ENCODE assay signal across 28 cellular contexts in the genomic region with DNA sequence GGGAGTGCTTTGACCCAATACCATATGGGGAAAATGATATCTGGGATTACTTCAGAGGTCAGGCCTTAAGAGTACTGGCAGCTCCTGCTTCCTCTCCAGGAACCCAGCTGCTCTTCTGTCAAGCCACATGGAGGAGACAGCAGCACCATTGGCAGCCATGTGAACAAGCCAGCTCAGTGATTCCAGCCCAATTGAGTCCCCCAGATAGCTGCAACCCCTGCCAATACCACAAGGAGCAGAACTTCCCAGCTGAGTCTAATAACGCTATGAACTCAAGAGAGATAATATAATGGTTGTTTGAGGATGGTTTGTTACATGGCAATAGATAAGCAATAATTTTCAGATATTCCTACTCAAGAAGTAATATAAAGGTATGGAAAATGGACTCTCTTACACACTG.
DNase-seq lines count a peak whose midpoint lies in the region; ATAC-seq, FAIRE-seq and TF ChIP-seq lines count a peak whose summit lies in the region.
"Had no signal": no experiment of that assay in that cellular context is flagged by ENCODE, and none has a peak within 500 bp of the region (broad histone marks: within the 10 kb centered on the region; RNA-seq: fewer than 3 reads in every experiment).

No MANE protein-coding gene starts in this region.

- H3K4ac ChIP-seq in H1 (replicated peaks; ENCODE audit: insufficient read length, low read depth, low read length), result no peak overlapping the region

- no peak overlapping the region for H2AK5ac ChIP-seq in H1 (ENCODE audit: low read depth, low read length)

- no peak overlapping the region for H3K14ac ChIP-seq in H1 (ENCODE audit: insufficient read length)

- H3K9me3 Mint-ChIP-seq in neural progenitor cell, result no peaks in the 10 kb centered on the region
- no peaks in the 10 kb centered on the region for H3K9me3 Mint-ChIP-seq in activated T-cell treated with anti-CD3 and anti-CD28 coated beads, Interleukin-2, amount 50 U/mL, for 4 hours
- H3K9me3 Mint-ChIP-seq: activated B cell treated with CpG ODN at 0.5 μM for 24 hours, nephron progenitor cell had no signal

- H2BK15ac ChIP-seq in H1 (ENCODE audit: low read length), result no peak overlapping the region

- no peak overlapping the region for H2BK20ac ChIP-seq in H1 (ENCODE audit: low read length)

- no peak for TF ChIP-seq EP300 in H1 (IDR thresholded peaks at IDR 0.05; ENCODE audit: borderline replicate concordance in 1 of 2, low read depth in 2 of 2, low read length in 2 of 2)

- no peaks in the 10 kb centered on the region for H3K4me1 Mint-ChIP-seq in neural progenitor cell
- H3K4me1 Mint-ChIP-seq in activated T-cell treated with anti-CD3 and anti-CD28 coated beads, Interleukin-2, amount 50 U/mL, for 4 hours (ENCODE audit: low read depth), result no peaks in the 10 kb centered on the region
- H3K4me1 Mint-ChIP-seq: activated B cell treated with CpG ODN at 0.5 μM for 24 hours, B cell, nephron progenitor cell had no signal

- WGBS in H1 (ENCODE audit: extremely low coverage in 1 of 2, insufficient coverage in 1 of 2, insufficient read length in 1 of 2, insufficient replicate concordance in 2 of 2, low coverage in 1 of 2, low lambda C conversion rate in 2 of 2, missing lambda C conversion rate in 1 of 2), 2 experiments, result 90% methylated on average over 1 of the region's 1 CpG; no CpG with 5 or more reads in 1 of the 2 experiments

- TF ChIP-seq RAD21 in H1 (IDR thresholded peaks at IDR 0.05 in 1 of 2, conservative IDR thresholded peaks at IDR 0.05 in 1 of 2; ENCODE audit: low read depth in 2 of 2, low read length in 2 of 2), result peak in 1 of 2 experiments; percentile 37; a peak in 1 of 4 replicates

- no peak overlapping the region for H3K56ac ChIP-seq in H1 (replicated peaks; ENCODE audit: insufficient read length, low read depth, low read length)

- H3K36me3 ChIP-seq in H1 (ENCODE audit: control insufficient read depth in 2 of 4, insufficient read depth in 4 of 4, low read length in 3 of 4) (no peaks in the 10 kb centered on the region), neural progenitor cell (no peaks in the 10 kb centered on the region)
- H3K36me3 ChIP-seq: Peyer's patch, SJSA1, stomach, tibial nerve had no signal

- no peak overlapping the region for H4K8ac ChIP-seq in H1 (ENCODE audit: extremely low read depth, insufficient read depth, low read length)

- no peak overlapping the region for H4K5ac ChIP-seq in H1 (ENCODE audit: insufficient read length, low read depth, low read length)

- peak; percentile 46 for DNase-seq in DMS 273 (lab: John Stamatoyannopoulos, UW; ENCODE audit: unreplicated experiment)
- DNase-seq in DMS 273 treated with DMSO at 0.1 percent for 48 hours (lab: John Stamatoyannopoulos, UW), result no peak
- peak; percentile 45 to 79 for DNase-seq in NCI-H524 (lab: John Stamatoyannopoulos, UW)
- peak in 1 of 2 experiments; percentile 7 for DNase-seq in H1 (ENCODE audit: low read depth in 1 of 2, low spot score in 2 of 2)
- DNase-seq in neural progenitor cell (ENCODE audit: low spot score), result peak; percentile 29
- DNase-seq in head of caudate nucleus, result no peak
- DNase-seq in activated T-cell treated with anti-CD3 and anti-CD28 coated beads, Interleukin-2, amount 50 U/mL, for 4 hours, result no peak
- DNase-seq: activated B cell treated with CpG ODN at 0.5 μM for 24 hours; activated CD4-positive, alpha-beta T cell treated with anti-CD3 and anti-CD28 coated beads, Interleukin-2, amount 50 U/mL, for 4 hours; activated CD8-positive, alpha-beta memory T cell treated with anti-CD3 and anti-CD28 coated beads, Interleukin-2, amount 50 U/mL, for 48 hours; activated effector memory CD4-positive, alpha-beta T cell treated with anti-CD3 and anti-CD28 coated beads, Interleukin-2, amount 50 U/mL, for 16 hours; body of pancreas; effector memory CD4-positive, alpha-beta T cell; left ventricle myocardium superior; NCI-H1105; NCI-H2081; nephron progenitor cell; Peyer's patch; posterior cingulate gyrus; stomach; T-helper 2 cell had no signal

- no peak overlapping the region for H3K4me3 ChIP-seq in H1 (ENCODE audit: extremely low read depth in 1 of 4, insufficient read depth in 2 of 4, low read depth in 3 of 4, low read length in 4 of 4)
- H3K4me3 ChIP-seq in neural progenitor cell, result no peak overlapping the region
- H3K4me3 ChIP-seq: body of pancreas, Peyer's patch, SJSA1, stomach, tibial nerve had no signal

- no peak overlapping the region for H3K18ac ChIP-seq in H1 (ENCODE audit: extremely low read depth, low read length)

- CTCF ChIA-PET in H1 (lab: Charles Lee; ENCODE audit: partially characterized antibody), result interaction anchor here (0.6 to 2.7 kb wide), 20 partner anchors 9 to 1134 kb away, joined by 3 to 10 read pairs (median 4); no protein-coding TSS in a partner anchor

- no peak for TF ChIP-seq POLR2A in H1 (IDR thresholded peaks at IDR 0.05; ENCODE audit: control extremely low read depth in 1 of 2, low read depth in 2 of 2, low read length in 2 of 2)

- peaks cover 5% of the 10 kb centered on the region for H3K27me3 Mint-ChIP-seq in neural progenitor cell (ENCODE audit: insufficient read depth, low read depth)
- H3K27me3 Mint-ChIP-seq in activated T-cell treated with anti-CD3 and anti-CD28 coated beads, Interleukin-2, amount 50 U/mL, for 4 hours (ENCODE audit: low read depth), result peaks cover 7% of the 10 kb centered on the region

- no peak for ATAC-seq in activated T-cell treated with anti-CD3 and anti-CD28 coated beads, Interleukin-2, amount 50 U/mL, for 4 hours
- ATAC-seq in GM21825 (IDR thresholded peaks at IDR 0.05; ENCODE audit: unreplicated experiment), result no peak
- ATAC-seq: body of pancreas, esophagus mucosa, left ventricle myocardium superior, sciatic nerve had no signal

- H3K4me1 ChIP-seq in H1 (replicated peaks in 1 of 4; ENCODE audit: control insufficient read depth in 3 of 4, insufficient read depth in 4 of 4, low read length in 3 of 4), result no peaks in the 10 kb centered on the region
- no peaks in the 10 kb centered on the region for H3K4me1 ChIP-seq in neural progenitor cell
- H3K4me1 ChIP-seq: body of pancreas, Peyer's patch, SJSA1, stomach, tibial nerve had no signal

- FAIRE-seq in H1 (lab: Jason Lieb, UNC), result peak; percentile 48

- H3K23ac ChIP-seq in H1 (ENCODE audit: insufficient read length), result no peak overlapping the region

- no peaks in the 10 kb centered on the region for H4K20me1 ChIP-seq in H1 (replicated peaks in 1 of 2; ENCODE audit: control insufficient read depth in 1 of 2, insufficient read depth in 2 of 2, low read length in 2 of 2)
- no peaks in the 10 kb centered on the region for H4K20me1 ChIP-seq in neural progenitor cell (ENCODE audit: low read depth)

- no peak overlapping the region for H2BK5ac ChIP-seq in H1 (ENCODE audit: low read depth, low read length)

- no peak overlapping the region for H3K9ac ChIP-seq in H1 (replicated peaks in 1 of 4; ENCODE audit: extremely low read depth in 1 of 4, low read depth in 3 of 4, low read length in 3 of 4)
- H3K9ac ChIP-seq in neural progenitor cell, result no peak overlapping the region

- H3K23me2 ChIP-seq in H1 (ENCODE audit: low read depth, low read length), result peaks cover 2% of the 10 kb centered on the region; the same call in 1 of the 2 replicates

- H3K9me3 ChIP-seq in H1 (ENCODE audit: insufficient read depth in 2 of 2, low read depth in 1 of 2, low read length in 1 of 2), result no peaks in the 10 kb centered on the region; a peak in 1 of 4 replicates
- H3K9me3 ChIP-seq in neural progenitor cell (ENCODE audit: low read depth), result no peaks in the 10 kb centered on the region
- H3K9me3 ChIP-seq: body of pancreas, Peyer's patch, SJSA1, stomach, tibial nerve had no signal

- H2BK12ac ChIP-seq in H1 (ENCODE audit: low read depth, low read length), result no peak overlapping the region

- H3K27ac ChIP-seq in H1 (ENCODE audit: low read depth, low read length) (no peak overlapping the region), neural progenitor cell (no peak overlapping the region)
- H3K27ac ChIP-seq: 22Rv1, body of pancreas, Peyer's patch, SJSA1, stomach, tibial nerve had no signal

- H3K4me3 Mint-ChIP-seq in neural progenitor cell, result no peak overlapping the region
- H3K4me3 Mint-ChIP-seq in activated T-cell treated with anti-CD3 and anti-CD28 coated beads, Interleukin-2, amount 50 U/mL, for 4 hours, result no peak overlapping the region
- H3K4me3 Mint-ChIP-seq: activated B cell treated with CpG ODN at 0.5 μM for 24 hours, B cell, nephron progenitor cell had no signal

- no peaks in the 10 kb centered on the region for H3K79me2 ChIP-seq in H1 (ENCODE audit: control insufficient read depth in 1 of 2, insufficient read depth in 2 of 2, low read length in 2 of 2)
- no peaks in the 10 kb centered on the region for H3K79me2 ChIP-seq in neural progenitor cell (ENCODE audit: low read depth)

- POLR2A ChIA-PET in H1 (lab: Charles Lee; ENCODE audit: partially characterized antibody), result no interaction called here

- no peaks in the 10 kb centered on the region for H3F3A ChIP-seq in neural progenitor cell (ENCODE audit: low read depth)

- intact Hi-C loops in head of caudate nucleus (cut with DNase I), result no loop called here

- TF ChIP-seq CTCF in H1 (IDR thresholded peaks at IDR 0.05; ENCODE audit: control extremely low read depth in 1 of 3, insufficient read depth in 1 of 3, low read depth in 1 of 3, low read length in 3 of 3) (peak in 2 of 3 experiments; percentile 28 to 50; a peak in 3 of 4 replicates), neural progenitor cell (IDR thresholded peaks at IDR 0.05) (peak; percentile 25)

- no peak overlapping the region for H3K27ac Mint-ChIP-seq in neural progenitor cell
- H3K27ac Mint-ChIP-seq: activated B cell treated with CpG ODN at 0.5 μM for 24 hours, B cell, nephron progenitor cell had no signal

- H2BK120ac ChIP-seq in H1 (replicated peaks; ENCODE audit: low read depth, low read length), result no peak overlapping the region

- no peaks in the 10 kb centered on the region for H3K36me3 Mint-ChIP-seq in neural progenitor cell
- no peaks in the 10 kb centered on the region for H3K36me3 Mint-ChIP-seq in activated T-cell treated with anti-CD3 and anti-CD28 coated beads, Interleukin-2, amount 50 U/mL, for 4 hours (ENCODE audit: insufficient read depth)

- H4K91ac ChIP-seq in H1 (replicated peaks; ENCODE audit: insufficient read length, low read length), result no peak overlapping the region

- no peaks in the 10 kb centered on the region for H3K27me3 ChIP-seq in H1 (replicated peaks in 1 of 4; ENCODE audit: control insufficient read depth in 3 of 4, extremely low read depth in 1 of 4, insufficient read depth in 3 of 4, low read length in 3 of 4)
- H3K27me3 ChIP-seq in neural progenitor cell, result no peaks in the 10 kb centered on the region
- H3K27me3 ChIP-seq: body of pancreas, Peyer's patch, SJSA1, stomach, tibial nerve had no signal

- H3K4me2 ChIP-seq in H1 (ENCODE audit: insufficient read depth in 1 of 2, low read depth in 2 of 2, low read length in 2 of 2), result no peak overlapping the region
- no peak overlapping the region for H3K4me2 ChIP-seq in neural progenitor cell

- H3K79me1 ChIP-seq in H1 (ENCODE audit: low read depth, low read length), result no peaks in the 10 kb centered on the region

- H2AFZ ChIP-seq in H1 (ENCODE audit: low read length) (no peak overlapping the region), neural progenitor cell (replicated peaks) (no peak overlapping the region)

TF ChIP-seq in H1, 55 proteins besides CTCF, POLR2A, EP300 and RAD21 (continues in another document):
- no peak for TF ChIP-seq TAF1 (IDR thresholded peaks at IDR 0.05; ENCODE audit: low read depth, low read length)

Comparison
In these comparisons a context has a peak if more than half of its experiments do, and no peak if none do; other contexts are left out.
1. DNase-seq: peak in DMS 273 (single experiment), NCI-H524 (2 of 2) and neural progenitor cell (single experiment); none in DMS 273 treated with DMSO at 0.1 percent for 48 hours (single experiment), head of caudate nucleus (0 of 42) and activated T-cell treated with anti-CD3 and anti-CD28 coated beads, Interleukin-2, amount 50 U/mL, for 4 hours (single experiment).